8 cellular contexts compared by ENCODE assay signal in the genomic region with DNA sequence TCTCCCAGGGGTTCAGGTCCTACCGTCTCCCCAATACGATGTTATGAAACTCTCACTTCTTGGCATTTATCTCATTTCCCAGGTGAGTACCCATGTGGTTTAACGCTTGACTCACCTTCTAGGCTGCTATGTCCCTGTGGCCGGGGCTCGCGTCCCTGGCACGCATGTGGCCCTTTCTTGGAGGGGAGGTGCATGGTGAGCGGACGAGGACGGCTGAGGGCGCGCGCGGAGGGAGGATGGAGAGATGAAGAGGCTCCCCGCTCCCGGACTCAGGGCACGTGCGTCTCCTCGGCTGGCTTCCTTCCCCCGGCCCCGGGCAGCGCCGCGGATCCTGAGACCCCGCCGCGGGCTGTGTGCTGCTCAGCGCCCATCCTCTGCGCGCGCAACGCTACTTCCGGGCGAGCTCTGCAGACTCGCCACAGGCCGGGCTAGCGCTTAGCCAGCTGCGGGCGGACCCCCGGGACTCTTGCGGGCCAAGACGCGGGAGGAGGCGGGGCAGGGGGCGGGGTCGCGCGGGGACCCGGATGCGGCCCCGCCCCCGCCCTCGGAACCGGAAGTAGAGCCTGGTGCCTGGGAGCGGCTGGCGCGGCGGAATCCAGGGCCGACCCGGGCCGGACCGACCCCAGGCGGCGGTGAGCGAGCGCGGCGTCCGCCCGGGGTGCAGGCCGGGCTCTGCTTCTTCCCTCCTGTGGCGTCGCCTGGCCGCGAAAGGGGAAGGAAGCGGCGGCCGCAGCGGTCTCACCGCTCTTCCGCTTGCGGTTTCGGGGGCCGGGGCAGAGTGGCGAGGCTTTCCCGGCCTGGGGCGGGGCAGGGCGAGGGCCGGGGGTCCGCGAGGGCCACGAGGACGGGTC. TPM values are rescaled to one million over a fixed set of nuclear protein-coding genes. Genes with fewer than 3 reads are reported as not detected.
DNase-seq lines count a peak whose midpoint lies in the region; ATAC-seq and TF ChIP-seq lines count a peak whose summit lies in the region.

CTTN (plus strand) TSS at position 547 of the 851 bp plus-strand sequence. CDS start 8,769 bp downstream, outside the sequence.

- H2BK120ac ChIP-seq in trophoblast cell (ENCODE audit: insufficient read depth, low read length, poor library complexity), result peak within 1 kb of the TSS; percentile 92

- peak within 1 kb of the TSS; percentile 94 for H4K91ac ChIP-seq in trophoblast cell (ENCODE audit: low read depth, low read length)

- peak within 1 kb of the TSS; percentile 87 for H3K18ac ChIP-seq in trophoblast cell (ENCODE audit: low read length)

- H2AFZ ChIP-seq in GM23338 (peak within 1 kb of the TSS; percentile 99), trophoblast cell (ENCODE audit: insufficient read depth, low read length, poor library complexity) (peak within 1 kb of the TSS; percentile 50)

- H3K27ac Mint-ChIP-seq in CD4-positive, alpha-beta memory T cell, result peak within 1 kb of the TSS; percentile 18 to 71 (median 57)
- H3K27ac Mint-ChIP-seq in GM23338, result peak within 1 kb of the TSS; percentile 87
- H3K27ac Mint-ChIP-seq in T-helper 17 cell, result no peak within 1 kb of the TSS
- H3K27ac Mint-ChIP-seq in type B pancreatic cell, result peak within 1 kb of the TSS; percentile 93

- H3K4ac ChIP-seq in trophoblast cell (ENCODE audit: low read depth, low read length), result peak within 1 kb of the TSS; percentile 100

- H2BK12ac ChIP-seq in trophoblast cell (ENCODE audit: low read length), result no peak within 1 kb of the TSS

- no peaks in the 10 kb centered on the region for H3K9me2 ChIP-seq in GM23338 (ENCODE audit: insufficient read depth)

- peak within 1 kb of the TSS; percentile 99 for H3K9ac ChIP-seq in trophoblast cell (ENCODE audit: low read length)

- no peak within 1 kb of the TSS for H3K23ac ChIP-seq in trophoblast cell (ENCODE audit: low read length)

- H3F3A ChIP-seq in GM23338 (replicated peaks; ENCODE audit: low read depth), result no peaks in the 10 kb centered on the region; the same call in 1 of the 2 replicates

- H3K4me1 ChIP-seq in CD4-positive, alpha-beta memory T cell (ENCODE audit: insufficient read depth, low read length), result peaks cover 12% of the 10 kb centered on the region
- H3K4me1 ChIP-seq in GM23338 (ENCODE audit: insufficient read depth) (peaks cover 25% of the 10 kb centered on the region), heart left ventricle (peaks cover 3 to 51% (median 30%) of the 10 kb centered on the region in 12 donors), trophoblast cell (ENCODE audit: control insufficient read depth in 1 of 2, insufficient read depth in 2 of 2, low read length in 2 of 2) (peaks cover 12 to 18% of the 10 kb centered on the region in 2 experiments)

- peak within 1 kb of the TSS; percentile 79 for H4K12ac ChIP-seq in trophoblast cell (ENCODE audit: low read depth, low read length)

- peak within 1 kb of the TSS; percentile 82 for H4K8ac ChIP-seq in trophoblast cell (ENCODE audit: low read depth, low read length)

- peak within 1 kb of the TSS; percentile 92 for H2BK5ac ChIP-seq in trophoblast cell (ENCODE audit: low read depth, low read length, poor library complexity)

- no peak for TF ChIP-seq CTCF in GM23338 (conservative IDR thresholded peaks at IDR 0.05; ENCODE audit: low read depth in 2 of 2)
- peak in 1 of 12 donors; percentile 10 for TF ChIP-seq CTCF in heart left ventricle (IDR thresholded peaks at IDR 0.05)
- no peak for TF ChIP-seq CTCF in type B pancreatic cell (conservative IDR thresholded peaks at IDR 0.05)

- intact Hi-C loops in CD4-positive, alpha-beta memory T cell (cut with micrococcal nuclease), result no loop called here
- intact Hi-C loops in heart left ventricle (cut with DNase I), result loop anchor here in 4 of 10 donors (2.0 to 10.0 kb wide), 3 partner anchors 123 to 127 kb away; partner anchors contain the start of gene PPFIA1 (in 4 of the 4)

- TF ChIP-seq POLR2A in heart left ventricle (IDR thresholded peaks at IDR 0.05), result peak in 1 of 2 donors; percentile 82

- CTCF ChIA-PET in CD4-positive, alpha-beta memory T cell (lab: Charles Lee; ENCODE audit: partially characterized antibody), result no interaction called here

- peak within 1 kb of the TSS; percentile 100 for H3K4me2 ChIP-seq in GM23338
- H3K4me2 ChIP-seq in trophoblast cell (ENCODE audit: low read length), result peak within 1 kb of the TSS; percentile 81

- H3K4me1 Mint-ChIP-seq in CD4-positive, alpha-beta memory T cell, result peaks cover 9 to 13% (median 11%) of the 10 kb centered on the region in 4 donors
- peaks cover 25% of the 10 kb centered on the region for H3K4me1 Mint-ChIP-seq in GM23338
- H3K4me1 Mint-ChIP-seq in T-helper 17 cell, result peaks cover 10% of the 10 kb centered on the region
- H3K4me1 Mint-ChIP-seq in type B pancreatic cell (ENCODE audit: unreplicated experiment), result peaks cover 21% of the 10 kb centered on the region

- H4K20me1 ChIP-seq in GM23338 (replicated peaks; ENCODE audit: insufficient read depth), result peaks cover 37% of the 10 kb centered on the region

- peak within 1 kb of the TSS; percentile 83 to 94 (median 85) for H3K4me3 Mint-ChIP-seq in CD4-positive, alpha-beta memory T cell
- H3K4me3 Mint-ChIP-seq in GM23338 (peak within 1 kb of the TSS; percentile 97), T-helper 17 cell (peak within 1 kb of the TSS; percentile 91), type B pancreatic cell (peak within 1 kb of the TSS; percentile 97)

- ATAC-seq in GM23338 (peak; percentile 92), T-helper 17 cell (peak; percentile 70), heart left ventricle (peak; percentile 37 to 86 (median 82))

- H2AK5ac ChIP-seq in trophoblast cell (ENCODE audit: low read length), result peak within 1 kb of the TSS; percentile 86

- no peaks in the 10 kb centered on the region for H3K36me3 ChIP-seq in CD4-positive, alpha-beta memory T cell (ENCODE audit: insufficient read depth, low read length)
- H3K36me3 ChIP-seq in GM23338 (ENCODE audit: insufficient read depth) (no peaks in the 10 kb centered on the region), heart left ventricle (peaks cover 0 to 2% (median 0%) of the 10 kb centered on the region in 9 donors), trophoblast cell (ENCODE audit: control insufficient read depth in 1 of 2, insufficient read depth in 2 of 2, low read length in 2 of 2) (peaks cover 2 to 10% of the 10 kb centered on the region in 2 experiments)

- H3K27ac ChIP-seq in CD4-positive, alpha-beta memory T cell (ENCODE audit: low read depth, low read length), result no peak within 1 kb of the TSS
- H3K27ac ChIP-seq in GM23338 (ENCODE audit: low read depth), result peak within 1 kb of the TSS; percentile 89
- H3K27ac ChIP-seq in heart left ventricle, result peak within 1 kb of the TSS; percentile 64 to 93 (median 87)
- peak within 1 kb of the TSS; percentile 85 for H3K27ac ChIP-seq in trophoblast cell (ENCODE audit: low read depth, low read length)

- 0 to 2% (median 1%) methylated on average over 25 to 93 of the region's 93 CpGs for WGBS in heart left ventricle, 4 donors
- no CpG with 5 or more reads among the region's 93 CpGs for WGBS in trophoblast cell (ENCODE audit: extremely low coverage, insufficient coverage, insufficient read length)

- H3K79me2 ChIP-seq in GM23338 (replicated peaks; ENCODE audit: insufficient read depth) (peaks cover 85% of the 10 kb centered on the region), trophoblast cell (ENCODE audit: control insufficient read depth, insufficient read depth, low read length, poor library complexity) (peaks cover 26% of the 10 kb centered on the region)

- H3K9me3 Mint-ChIP-seq in CD4-positive, alpha-beta memory T cell, result no peaks in the 10 kb centered on the region
- H3K9me3 Mint-ChIP-seq in GM23338 (no peaks in the 10 kb centered on the region), type B pancreatic cell (no peaks in the 10 kb centered on the region)

- peaks cover 16% of the 10 kb centered on the region for H3K79me1 ChIP-seq in trophoblast cell (ENCODE audit: low read length)

- H3K27me3 ChIP-seq in CD4-positive, alpha-beta memory T cell (ENCODE audit: insufficient read depth, low read length), result no peaks in the 10 kb centered on the region
- H3K27me3 ChIP-seq in GM23338 (ENCODE audit: insufficient read depth) (no peaks in the 10 kb centered on the region), heart left ventricle (peaks cover 0 to 45% (median 0%) of the 10 kb centered on the region in 9 donors), trophoblast cell (ENCODE audit: insufficient read depth, low read length) (no peaks in the 10 kb centered on the region)

- peaks cover 17 to 26% of the 10 kb centered on the region in 2 donors for H3K27me3 Mint-ChIP-seq in CD4-positive, alpha-beta memory T cell
- H3K27me3 Mint-ChIP-seq in GM23338 (ENCODE audit: insufficient read depth, low read depth, poor library complexity) (peaks cover 14% of the 10 kb centered on the region), T-helper 17 cell (peaks cover 49% of the 10 kb centered on the region), type B pancreatic cell (no peaks in the 10 kb centered on the region)

- no peaks in the 10 kb centered on the region for H3K9me3 ChIP-seq in CD4-positive, alpha-beta memory T cell (ENCODE audit: control insufficient read depth in 1 of 2, low read length in 2 of 2)
- H3K9me3 ChIP-seq in T-helper 17 cell (ENCODE audit: control insufficient read depth, low read length, poor library complexity, severe bottlenecking), result no peaks in the 10 kb centered on the region
- no peaks in the 10 kb centered on the region for H3K9me3 ChIP-seq in heart left ventricle
- H3K9me3 ChIP-seq in trophoblast cell (ENCODE audit: insufficient read depth, low read depth, low read length), result no peaks in the 10 kb centered on the region

- H3K14ac ChIP-seq in trophoblast cell (ENCODE audit: low read length), result peak within 1 kb of the TSS; percentile 87

- H3K36me3 Mint-ChIP-seq in CD4-positive, alpha-beta memory T cell, result no peaks in the 10 kb centered on the region
- peaks cover 36% of the 10 kb centered on the region for H3K36me3 Mint-ChIP-seq in GM23338 (ENCODE audit: low read depth)
- H3K36me3 Mint-ChIP-seq in T-helper 17 cell (ENCODE audit: low read depth), result peaks cover 3% of the 10 kb centered on the region
- H3K36me3 Mint-ChIP-seq in type B pancreatic cell, result peaks cover 18% of the 10 kb centered on the region

- POLR2A ChIA-PET in CD4-positive, alpha-beta memory T cell (lab: Charles Lee; ENCODE audit: partially characterized antibody), result interaction anchor here (0.7 kb wide), 1 partner anchor 42 kb away, joined by 3 read pairs; no protein-coding TSS in a partner anchor

- peak within 1 kb of the TSS; percentile 60 to 70 for H3K4me3 ChIP-seq in CD4-positive, alpha-beta memory T cell (ENCODE audit: low read length in 2 of 2)
- H3K4me3 ChIP-seq in GM23338 (peak within 1 kb of the TSS; percentile 99), heart left ventricle (peak within 1 kb of the TSS; percentile 63 to 98 (median 86)), trophoblast cell (ENCODE audit: low read depth, low read length) (peak within 1 kb of the TSS; percentile 99)

- peak; percentile 33 to 53 (median 45) for DNase-seq in CD4-positive, alpha-beta memory T cell
- DNase-seq in GM23338 (ENCODE audit: low spot score), result peak; percentile 96
- DNase-seq in NCI-H1436 treated with DMSO at 0.1 percent for 48 hours (lab: John Stamatoyannopoulos, UW), result peak; percentile 36
- DNase-seq in T-helper 17 cell, result peak; percentile 14 to 50 (median 45)
- DNase-seq in amniotic stem cell (lab: John Stamatoyannopoulos, UW), result peak; percentile 63
- peak; percentile 84 to 92 (median 88) for DNase-seq in heart left ventricle
- DNase-seq in trophoblast cell, result peak; percentile 90 to 91
- DNase-seq in type B pancreatic cell (ENCODE audit: extremely low spot score, unreplicated experiment), result peak; percentile 90

RNA-seq across cellular contexts. Expression of gene CTTN, which starts in this region (rescaled TPM):
- 1 to 10 TPM in 1 of 2 experiments, under 1 TPM in 1; 0.58 to 1.5 TPM for total RNA-seq in CD4-positive, alpha-beta memory T cell
- polyA plus RNA-seq in CD4-positive, alpha-beta memory T cell, result under 1 TPM in 1 of 2 donors, not detected in 1; 0.41 TPM
- 327 and 343 TPM in 2 replicates for total RNA-seq in GM23338 (2014; rRNA removed; shearing (Covaris generic))
- polyA plus RNA-seq in GM23338 (2016; fragmentation: Nextera tagmentation; extraction: Ambion mirVana) (148 and 163 TPM in 2 replicates), heart left ventricle (100 to 1,000 TPM in 1 of 2 donors, 10 to 100 TPM in 1; 77.3 to 100 TPM)
- total RNA-seq in T-helper 17 cell (10 to 100 TPM in 1 of 2 donors, 1 to 10 TPM in 1; 3.1 to 52.3 TPM), heart left ventricle (100 to 1,000 TPM; 109 to 186 (median 143) TPM), type B pancreatic cell (ENCODE audit: low replicate concordance) (211 and 264 TPM in 2 replicates)
- polyA plus RNA-seq in trophoblast cell (2013), result 197 and 199 TPM in 2 replicates

Comparison
In these comparisons a context has a peak if more than half of its experiments do, and no peak if none do; other contexts are left out.
1. RNA of gene CTTN (polyA plus RNA-seq): 148 to 163 TPM in GM23338 and 77.3 to 100 TPM in heart left ventricle; 0.41 TPM in CD4-positive, alpha-beta memory T cell; every median in the first group is over 10 times any median in the second.
2. DNase-seq: peak in every context shown above with its lines; median percentile 96 in GM23338; 90 in trophoblast cell; 90 in type B pancreatic cell; 88 in heart left ventricle; 63 in amniotic stem cell; 45 in CD4-positive, alpha-beta memory T cell; 45 in T-helper 17 cell; 36 in NCI-H1436 treated with DMSO at 0.1 percent for 48 hours.
3. Peak in every context shown above with its lines, with median percentiles within 50 percentile points of each other: H3K4me3 ChIP-seq, H3K4me3 Mint-ChIP-seq and ATAC-seq.